ENCODE assay signal across 2 cellular contexts in the genomic region with DNA sequence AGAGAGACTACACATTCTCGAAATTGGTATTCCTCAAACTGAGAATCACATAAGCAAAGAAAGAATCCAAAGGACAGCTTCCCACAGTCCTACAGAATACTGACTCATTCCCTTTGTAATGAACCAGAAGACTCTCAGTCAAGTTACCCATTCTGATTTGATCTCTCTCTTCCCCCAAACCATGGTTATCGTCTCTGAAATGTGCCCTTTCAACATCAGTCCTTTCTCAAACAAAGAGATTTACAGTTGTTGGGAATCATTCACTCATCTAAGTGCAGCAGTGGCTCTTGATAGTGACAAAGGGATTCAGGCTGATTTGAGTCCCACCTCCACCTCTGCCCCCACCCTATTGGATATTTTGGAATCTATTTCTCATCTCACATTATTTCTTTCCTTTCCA.
TF ChIP-seq lines count a peak whose summit lies in the region.

No MANE protein-coding gene starts in this region.

TF ChIP-seq in A549, 52 proteins besides CTCF, POLR2A, EP300 and RAD21 (continued from another document and continues in another):
- TF ChIP-seq CEBPB (IDR thresholded peaks at IDR 0.05) (peak in 1 of 2 experiments; percentile 78; a peak in 2 of 4 replicates), HOXB5 (CRISPR knock-in tag; IDR thresholded peaks at IDR 0.05) (peak; percentile 72; the same call in 1 of the 2 replicates), PBX3 (IDR thresholded peaks at IDR 0.05) (no peak), HOXA7 (CRISPR knock-in tag; IDR thresholded peaks at IDR 0.05) (peak; percentile 34; the same call in 1 of the 2 replicates), CBX8 (IDR thresholded peaks at IDR 0.05) (no peak), ESRRA (IDR thresholded peaks at IDR 0.05; ENCODE audit: borderline replicate concordance, low read length) (no peak), NR3C1 (IDR thresholded peaks at IDR 0.05) (no peak), RFX5 (IDR thresholded peaks at IDR 0.05) (no peak), JUN (IDR thresholded peaks at IDR 0.05) (peak in 1 of 2 experiments; percentile 56; a peak in 2 of 5 replicates), FOSL2 (IDR thresholded peaks at IDR 0.05) (0 out of 2 replicates have a peak, but pooled peaks have one; percentile 24), FOSL2 (CRISPR knock-in tag; IDR thresholded peaks at IDR 0.05) (peak; percentile 78), PHF8 (IDR thresholded peaks at IDR 0.05; ENCODE audit: borderline replicate concordance, low read depth) (no peak), BHLHE40 (IDR thresholded peaks at IDR 0.05; ENCODE audit: low read depth, low read length) (no peak), NPAS2 (CRISPR knock-in tag; IDR thresholded peaks at IDR 0.05; ENCODE audit: borderline replicate concordance) (no peak), CBX2 (IDR thresholded peaks at IDR 0.05; ENCODE audit: borderline replicate concordance, low read depth) (no peak), ZC3H11A (IDR thresholded peaks at IDR 0.05) (no peak), GATA3 (IDR thresholded peaks at IDR 0.05; ENCODE audit: borderline replicate concordance) (peak; percentile 71; the same call in 1 of the 2 replicates), HOXB13 (CRISPR knock-in tag; IDR thresholded peaks at IDR 0.05; ENCODE audit: low read depth) (0 out of 2 replicates have a peak, but pooled peaks have one; percentile 26), MAZ (IDR thresholded peaks at IDR 0.05; ENCODE audit: borderline replicate concordance, low read depth, low read length) (no peak)
- TF ChIP-seq, protein P1, sequence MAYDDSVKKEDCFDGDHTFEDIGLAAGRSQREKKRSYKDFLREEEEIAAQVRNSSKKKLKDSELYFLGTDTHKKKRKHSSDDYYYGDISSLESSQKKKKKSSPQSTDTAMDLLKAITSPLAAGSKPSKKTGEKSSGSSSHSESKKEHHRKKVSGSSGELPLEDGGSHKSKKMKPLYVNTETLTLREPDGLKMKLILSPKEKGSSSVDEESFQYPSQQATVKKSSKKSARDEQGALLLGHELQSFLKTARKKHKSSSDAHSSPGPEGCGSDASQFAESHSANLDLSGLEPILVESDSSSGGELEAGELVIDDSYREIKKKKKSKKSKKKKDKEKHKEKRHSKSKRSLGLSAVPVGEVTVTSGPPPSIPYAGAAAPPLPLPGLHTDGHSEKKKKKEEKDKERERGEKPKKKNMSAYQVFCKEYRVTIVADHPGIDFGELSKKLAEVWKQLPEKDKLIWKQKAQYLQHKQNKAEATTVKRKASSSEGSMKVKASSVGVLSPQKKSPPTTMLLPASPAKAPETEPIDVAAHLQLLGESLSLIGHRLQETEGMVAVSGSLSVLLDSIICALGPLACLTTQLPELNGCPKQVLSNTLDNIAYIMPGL (CRISPR knock-in tag; IDR thresholded peaks at IDR 0.05; ENCODE audit: borderline replicate concordance) = no peak
- TF ChIP-seq, protein P2, sequence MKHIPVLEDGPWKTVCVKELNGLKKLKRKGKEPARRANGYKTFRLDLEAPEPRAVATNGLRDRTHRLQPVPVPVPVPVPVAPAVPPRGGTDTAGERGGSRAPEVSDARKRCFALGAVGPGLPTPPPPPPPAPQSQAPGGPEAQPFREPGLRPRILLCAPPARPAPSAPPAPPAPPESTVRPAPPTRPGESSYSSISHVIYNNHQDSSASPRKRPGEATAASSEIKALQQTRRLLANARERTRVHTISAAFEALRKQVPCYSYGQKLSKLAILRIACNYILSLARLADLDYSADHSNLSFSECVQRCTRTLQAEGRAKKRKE (CRISPR knock-in tag; IDR thresholded peaks at IDR 0.05; ENCODE audit: low read depth) = no peak
- TF ChIP-seq, protein P3, sequence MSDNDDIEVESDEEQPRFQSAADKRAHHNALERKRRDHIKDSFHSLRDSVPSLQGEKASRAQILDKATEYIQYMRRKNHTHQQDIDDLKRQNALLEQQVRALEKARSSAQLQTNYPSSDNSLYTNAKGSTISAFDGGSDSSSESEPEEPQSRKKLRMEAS (IDR thresholded peaks at IDR 0.05) = no peak; the same call in 1 of the 2 replicates
- TF ChIP-seq, protein P4, sequence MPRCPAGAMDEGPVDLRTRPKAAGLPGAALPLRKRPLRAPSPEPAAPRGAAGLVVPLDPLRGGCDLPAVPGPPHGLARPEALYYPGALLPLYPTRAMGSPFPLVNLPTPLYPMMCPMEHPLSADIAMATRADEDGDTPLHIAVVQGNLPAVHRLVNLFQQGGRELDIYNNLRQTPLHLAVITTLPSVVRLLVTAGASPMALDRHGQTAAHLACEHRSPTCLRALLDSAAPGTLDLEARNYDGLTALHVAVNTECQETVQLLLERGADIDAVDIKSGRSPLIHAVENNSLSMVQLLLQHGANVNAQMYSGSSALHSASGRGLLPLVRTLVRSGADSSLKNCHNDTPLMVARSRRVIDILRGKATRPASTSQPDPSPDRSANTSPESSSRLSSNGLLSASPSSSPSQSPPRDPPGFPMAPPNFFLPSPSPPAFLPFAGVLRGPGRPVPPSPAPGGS (IDR thresholded peaks at IDR 0.05) = no peak

TF ChIP-seq in GM23338, 12 proteins besides CTCF, POLR2A, EP300 and RAD21:
- TF ChIP-seq ZNF462 (CRISPR knock-in tag; IDR thresholded peaks at IDR 0.05) (no peak), POLR2AphosphoS5 (IDR thresholded peaks at IDR 0.05; ENCODE audit: low read depth) (no peak), ETS1 (IDR thresholded peaks at IDR 0.05) (no peak), CREB1 (CRISPR knock-in tag; IDR thresholded peaks at IDR 0.05; ENCODE audit: low read depth) (no peak), EZH2phosphoT487 (IDR thresholded peaks at IDR 0.05; ENCODE audit: unreplicated experiment) (no peak), JUNB (IDR thresholded peaks at IDR 0.05; ENCODE audit: unreplicated experiment) (no peak), STAT1 (IDR thresholded peaks at IDR 0.05; ENCODE audit: unreplicated experiment) (no peak), NANOG (IDR thresholded peaks at IDR 0.05; ENCODE audit: borderline replicate concordance) (no peak), EZH2 (IDR thresholded peaks at IDR 0.05; ENCODE audit: low read depth, unreplicated experiment) (no peak), ZNF331 (CRISPR knock-in tag; IDR thresholded peaks at IDR 0.05; ENCODE audit: low read depth) (no peak), ZNF114 (CRISPR knock-in tag; IDR thresholded peaks at IDR 0.05) (no peak)
